In the genomic region with DNA sequence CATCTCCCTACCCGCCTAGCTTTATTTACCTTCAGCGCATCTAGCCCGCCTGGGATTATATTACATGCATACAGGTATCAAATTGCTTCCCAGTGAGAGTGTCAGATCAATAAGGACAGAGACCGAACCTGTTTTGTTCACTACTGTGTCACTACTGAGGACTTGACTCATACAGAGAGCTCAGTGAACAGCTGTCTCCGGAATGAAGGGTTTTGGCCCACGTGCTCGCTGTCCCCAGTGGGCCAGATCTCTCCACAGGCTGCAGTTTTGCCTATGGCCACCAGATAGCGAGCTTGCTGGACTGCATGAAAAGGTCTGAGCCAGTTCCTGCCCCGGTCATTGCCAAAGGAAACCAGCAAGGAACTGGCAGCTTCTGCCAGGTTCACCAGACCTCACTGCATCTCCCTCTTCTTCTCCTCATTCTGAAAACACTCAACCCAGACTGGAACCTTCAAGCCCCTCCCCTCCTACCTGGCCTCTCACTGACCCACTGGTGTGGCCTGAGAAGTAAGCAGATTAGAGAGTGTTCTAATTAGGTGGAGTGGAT, we compare ENCODE assay signal across 8 cellular contexts.
DNase-seq lines count a peak whose midpoint lies in the region; ATAC-seq, FAIRE-seq and TF ChIP-seq lines count a peak whose summit lies in the region.

No MANE protein-coding gene starts in this region.

- BruUV-seq in HCT116 (replicated peaks; lab: Mats Ljungman, UMichigan), result TSS peak; percentile 22

- WGBS in heart left ventricle, 4 donors, result 53 to 79% (median 55%) methylated on average over 9 of the region's 9 CpGs

- RAD21 ChIA-PET in HCT116 (lab: Charles Lee; ENCODE audit: low non-redundant PET in 1 of 2, low total read pairs in 2 of 2, uncharacterized antibody in 2 of 2, unreplicated experiment in 2 of 2), result interaction anchor here (2.0 to 2.8 kb wide), 3 partner anchors 9 to 179 kb away, joined by 6 to 17 read pairs (median 12); no protein-coding TSS in a partner anchor

- POLR2A ChIA-PET in HCT116 (lab: Charles Lee), result interaction anchor here (1.2 to 1.6 kb wide), 4 partner anchors 9 to 296 kb away, joined by 4 read pairs; partner anchors contain the start of gene NCOA3

- H3K9me2 ChIP-seq in HCT116 (ENCODE audit: insufficient read depth), result no peaks in the 10 kb centered on the region

- no peaks in the 10 kb centered on the region for H4K20me1 ChIP-seq in HCT116 (ENCODE audit: insufficient read depth)

- H3K36me3 ChIP-seq in HCT116 (ENCODE audit: control insufficient read depth in 1 of 2, insufficient read depth in 2 of 2, low read length in 2 of 2) (peaks cover 12 to 22% of the 10 kb centered on the region in 2 experiments; a peak in 3 of 4 replicates), heart left ventricle (peaks cover 0 to 27% (median 24%) of the 10 kb centered on the region in 9 donors), gastrocnemius medialis (peaks cover 0 to 22% of the 10 kb centered on the region in 2 donors)

- peak; percentile 70 for TF ChIP-seq RAD21 in HCT116 (IDR thresholded peaks at IDR 0.05; ENCODE audit: low read depth)

- peak overlapping the region; percentile 65 for H3K9ac ChIP-seq in HCT116 (ENCODE audit: low read length)

- FAIRE-seq in D721Med (lab: Jason Lieb, UNC), result no peak

- peak overlapping the region; percentile 65 for H3K4me2 ChIP-seq in HCT116 (ENCODE audit: low read length)

- DNase-seq in D721Med (ENCODE audit: insufficient read length, low spot score) (no peak), HCT116 (ENCODE audit: low read depth, low spot score) (peak; percentile 77), NCI-H526 (lab: John Stamatoyannopoulos, UW) (peak; percentile 49 to 87), heart left ventricle (peak; percentile 43 to 84 (median 69)), gastrocnemius medialis (peak; percentile 59 to 84)
- DNase-seq in activated gamma-delta T cell treated with anti-CD3 and anti-CD28 coated beads, Interleukin-2, amount 50 U/mL, for 16 hours (ENCODE audit: low read depth), result peak; percentile 28

- in situ Hi-C loops in gastrocnemius medialis (cut with MboI; ENCODE audit: low sequenced_read_pairs in 4 of 4), result no loop called here

- ATAC-seq in HCT116, result peak; percentile 61
- ATAC-seq in heart left ventricle, result peak; percentile 40 to 83 (median 76)
- peak; percentile 91 to 93 for ATAC-seq in gastrocnemius medialis
- no peak for ATAC-seq in GM21717 (IDR thresholded peaks at IDR 0.05; ENCODE audit: unreplicated experiment)
- no peak for ATAC-seq in GM19351 (IDR thresholded peaks at IDR 0.05; ENCODE audit: unreplicated experiment)

- H3K9me3 ChIP-seq in HCT116 (ENCODE audit: control insufficient read depth in 1 of 2, insufficient read depth in 1 of 2, low read depth in 1 of 2, low read length in 2 of 2) (no peaks in the 10 kb centered on the region), heart left ventricle (no peaks in the 10 kb centered on the region), gastrocnemius medialis (no peaks in the 10 kb centered on the region)

- H3K79me2 ChIP-seq in HCT116 (ENCODE audit: insufficient read depth, low read length), result no peaks in the 10 kb centered on the region

- no peak for TF ChIP-seq POLR2A in HCT116 (IDR thresholded peaks at IDR 0.05; ENCODE audit: borderline replicate concordance, extremely low read depth, insufficient read depth, insufficient read length)
- TF ChIP-seq POLR2A in heart left ventricle (IDR thresholded peaks at IDR 0.05), result no peak
- no peak for TF ChIP-seq POLR2A in gastrocnemius medialis (IDR thresholded peaks at IDR 0.05)

- TF ChIP-seq CTCF in D721Med (IDR thresholded peaks at IDR 0.05; ENCODE audit: insufficient read depth, missing control alignments) (peak; percentile 27), HCT116 (IDR thresholded peaks at IDR 0.05 in 2 of 3, conservative IDR thresholded peaks at IDR 0.05 in 1 of 3; ENCODE audit: borderline replicate concordance in 1 of 3, insufficient read depth in 1 of 3, low read depth in 2 of 3, low read length in 2 of 3) (peak; percentile 56 to 85 (median 81); a peak in 5 of 6 replicates), heart left ventricle (IDR thresholded peaks at IDR 0.05) (peak; percentile 22 to 83 (median 58)), gastrocnemius medialis (IDR thresholded peaks at IDR 0.05 in 4 of 5, conservative IDR thresholded peaks at IDR 0.05 in 1 of 5) (peak; percentile 62 to 74 (median 66))

- H3K27me3 ChIP-seq in HCT116 (ENCODE audit: insufficient read depth, low read length) (no peaks in the 10 kb centered on the region), heart left ventricle (no peaks in the 10 kb centered on the region), gastrocnemius medialis (no peaks in the 10 kb centered on the region)

- H3K4me3 ChIP-seq in HCT116 (replicated peaks in 1 of 2; ENCODE audit: low read depth in 1 of 2, low read length in 2 of 2) (peak overlapping the region in 1 of 2 experiments; percentile 15; a peak in 1 of 4 replicates), heart left ventricle (no peak overlapping the region), gastrocnemius medialis (no peak overlapping the region)

- H2AFZ ChIP-seq in HCT116 (ENCODE audit: low read depth, low read length, poor library complexity, severe bottlenecking), result no peak overlapping the region

- H3K4me1 ChIP-seq in HCT116 (ENCODE audit: control insufficient read depth in 1 of 2, insufficient read depth in 2 of 2, low read length in 2 of 2), result peaks cover 58 to 68% of the 10 kb centered on the region in 2 experiments
- peaks cover 0 to 9% (median 3%) of the 10 kb centered on the region in 12 donors for H3K4me1 ChIP-seq in heart left ventricle
- H3K4me1 ChIP-seq in gastrocnemius medialis, result peaks cover 0 to 3% of the 10 kb centered on the region in 2 donors

- H3K27ac ChIP-seq in HCT116 (ENCODE audit: low read depth, low read length) (peak overlapping the region; percentile 74), heart left ventricle (no peak overlapping the region), gastrocnemius medialis (peak overlapping the region in 1 of 4 donors; percentile 47)

- CTCF ChIA-PET in HCT116 (lab: Charles Lee), result interaction anchor here (0.5 to 5.2 kb wide), 15 partner anchors 9 to 457 kb away, joined by 3 to 75 read pairs (median 4); no protein-coding TSS in a partner anchor

- intact Hi-C loops in HCT116 (cut with micrococcal nuclease) (loop anchor here (2.0 to 10.0 kb wide), 2 partner anchors 179 to 299 kb away; partner anchors contain the start of gene NCOA3), heart left ventricle (cut with DNase I) (loop anchor here in 5 of 10 donors (2.0 to 5.0 kb wide), 6 partner anchors 57 to 422 kb away; no protein-coding TSS in a partner anchor), gastrocnemius medialis (cut with DNase I; ENCODE audit: low total_unique reads) (loop anchor here (1.0 to 5.0 kb wide), 3 partner anchors 57 to 415 kb away; no protein-coding TSS in a partner anchor)

TF ChIP-seq in HCT116, 20 proteins besides CTCF, POLR2A, EP300 and RAD21:
- TF ChIP-seq MAX (IDR thresholded peaks at IDR 0.05), result peak; percentile 91
- peak; percentile 54 for TF ChIP-seq JUND (IDR thresholded peaks at IDR 0.05)
- peak; percentile 33; the same call in 1 of the 2 replicates for TF ChIP-seq FOSL1 (IDR thresholded peaks at IDR 0.05; ENCODE audit: low read depth)
- peak; percentile 41 for TF ChIP-seq SP1 (IDR thresholded peaks at IDR 0.05; ENCODE audit: low read depth)
- TF ChIP-seq ZBTB33 (IDR thresholded peaks at IDR 0.05; ENCODE audit: extremely low read depth, insufficient replicate concordance, low read length), result no peak

Comparison
In these comparisons a context has a peak if more than half of its experiments do, and no peak if none do; other contexts are left out.
1. CTCF ChIP-seq: peak in every context shown above with its lines; median percentile 81 in HCT116; 66 in gastrocnemius medialis; 58 in heart left ventricle; 27 in D721Med.
2. ATAC-seq: peak in HCT116 (single experiment), heart left ventricle (4 of 4) and gastrocnemius medialis (2 of 2); none in GM21717 (single experiment) and GM19351 (single experiment).